ENCODE assay signal across 16 cellular contexts in genomic region chr2:215409331-215410127, GRCh38. TPM values are rescaled to one million over a fixed set of nuclear protein-coding genes. Genes with fewer than 3 reads are reported as not detected.
DNase-seq lines count a peak whose midpoint lies in the region; ATAC-seq and TF ChIP-seq lines count a peak whose summit lies in the region.
"Had no signal": no experiment of that assay in that cellular context is flagged by ENCODE, and none has a peak within 500 bp of the region (broad histone marks: within the 10 kb centered on the region; RNA-seq: fewer than 3 reads in every experiment).

No MANE protein-coding gene starts in this region.

- H3K27me3 ChIP-seq in DND-41 (ENCODE audit: insufficient read depth, low read length, poor library complexity) (no peaks in the 10 kb centered on the region), OCI-LY3 (ENCODE audit: low read depth, low read length) (no peaks in the 10 kb centered on the region), rectal smooth muscle tissue (ENCODE audit: control insufficient read depth, insufficient read depth, low read length) (no peaks in the 10 kb centered on the region), adrenal gland (no peaks in the 10 kb centered on the region)
- H3K27me3 ChIP-seq: hepatocyte had no signal

- H3K4me3 ChIP-seq in DND-41 (ENCODE audit: low read depth in 1 of 2, low read length in 2 of 2) (no peak overlapping the region), OCI-LY3 (ENCODE audit: low read length) (peak overlapping the region; percentile 24; the same call in 1 of the 2 replicates), choroid plexus epithelial cell (ENCODE audit: low read depth, low read length) (no peak overlapping the region), rectal smooth muscle tissue (ENCODE audit: low read length) (no peak overlapping the region), adrenal gland (no peak overlapping the region)
- H3K4me3 ChIP-seq: hepatocyte had no signal

- intact Hi-C loops in adrenal gland (cut with DNase I) = no loop called here

- H3K9me3 ChIP-seq in DND-41 (ENCODE audit: insufficient read depth, low read length, severe bottlenecking) (no peaks in the 10 kb centered on the region), OCI-LY3 (ENCODE audit: insufficient read depth, low read length) (no peaks in the 10 kb centered on the region), adrenal gland (replicated peaks in 1 of 3) (no peaks in the 10 kb centered on the region)
- H3K9me3 ChIP-seq: Caco-2 had no signal

- peak; percentile 64 for DNase-seq in DND-41
- peak; percentile 69 for DNase-seq in choroid plexus epithelial cell (ENCODE audit: low read depth)
- DNase-seq in adrenal gland = no peak
- no peak for DNase-seq in COR-L47 (lab: John Stamatoyannopoulos, UW)
- DNase-seq: Caco-2; effector CD8-positive, alpha-beta T cell; KG1; midbrain; NCI-H2171 treated with DMSO at 0.1 percent for 48 hours; right cardiac atrium; WERI-Rb-1 had no signal

- 88 to 92% (median 91%) methylated on average over 17 to 18 of the region's 18 CpGs for WGBS in adrenal gland, 4 donors

- ATAC-seq in DND-41 (ENCODE audit: insufficient read depth, low read depth) (peak; percentile 83), HG02852 (IDR thresholded peaks at IDR 0.05; ENCODE audit: unreplicated experiment) (no peak), HG03571 (IDR thresholded peaks at IDR 0.05; ENCODE audit: unreplicated experiment) (no peak)

- H4K20me1 ChIP-seq in DND-41 (ENCODE audit: insufficient read depth, low read length) (no peaks in the 10 kb centered on the region), OCI-LY3 (ENCODE audit: insufficient read depth, low read length) (no peaks in the 10 kb centered on the region)

- TF ChIP-seq CTCF in DND-41 (IDR thresholded peaks at IDR 0.05; ENCODE audit: borderline replicate concordance, extremely low read depth, low read length, poor library complexity, severe bottlenecking) = no peak
- TF ChIP-seq CTCF in OCI-LY3 (IDR thresholded peaks at IDR 0.05; ENCODE audit: low read depth, low read length) = no peak
- TF ChIP-seq CTCF in choroid plexus epithelial cell (conservative IDR thresholded peaks at IDR 0.05; ENCODE audit: low read depth, low read length) = no peak
- no peak for TF ChIP-seq CTCF in adrenal gland (IDR thresholded peaks at IDR 0.05)

- H3K9ac ChIP-seq in DND-41 (ENCODE audit: low read depth, low read length) (no peak overlapping the region), OCI-LY3 (ENCODE audit: low read length) (no peak overlapping the region), rectal smooth muscle tissue (ENCODE audit: low read length) (no peak overlapping the region)

- H3K27ac ChIP-seq in DND-41 (ENCODE audit: low read length) = no peak overlapping the region
- H3K27ac ChIP-seq in OCI-LY3 (ENCODE audit: low read length) = no peak overlapping the region
- H3K27ac ChIP-seq in rectal smooth muscle tissue (ENCODE audit: low read depth, low read length) = peak overlapping the region; percentile 16
- no peak overlapping the region for H3K27ac ChIP-seq in adrenal gland
- H3K27ac ChIP-seq: hepatocyte, WERI-Rb-1 had no signal

- H3K79me2 ChIP-seq in DND-41 (ENCODE audit: insufficient read depth, low read length) = no peaks in the 10 kb centered on the region
- H3K79me2 ChIP-seq in OCI-LY3 (ENCODE audit: low read length) = no peaks in the 10 kb centered on the region

- H3K4me2 ChIP-seq in DND-41 (ENCODE audit: insufficient read depth, low read length) (no peak overlapping the region), OCI-LY3 (ENCODE audit: low read length) (peak overlapping the region; percentile 55)
- H3K4me2 ChIP-seq: hepatocyte had no signal

- TF ChIP-seq POLR2A in adrenal gland (IDR thresholded peaks at IDR 0.05) = no peak

- H3K4me1 ChIP-seq in DND-41 (ENCODE audit: insufficient read depth, low read length) (peaks cover 19% of the 10 kb centered on the region), OCI-LY3 (ENCODE audit: low read length) (peaks cover 25% of the 10 kb centered on the region), rectal smooth muscle tissue (ENCODE audit: control insufficient read depth, insufficient read depth, low read length) (peaks cover 4% of the 10 kb centered on the region), adrenal gland (replicated peaks in 1 of 2) (no peaks in the 10 kb centered on the region)

- H2AFZ ChIP-seq in DND-41 (ENCODE audit: low read depth, low read length) (no peak overlapping the region), OCI-LY3 (ENCODE audit: low read depth, low read length) (no peak overlapping the region)
- H2AFZ ChIP-seq: hepatocyte had no signal

- no peaks in the 10 kb centered on the region for H3K36me3 ChIP-seq in DND-41 (ENCODE audit: insufficient read depth, low read length)
- no peaks in the 10 kb centered on the region for H3K36me3 ChIP-seq in OCI-LY3 (replicated peaks; ENCODE audit: low read depth, low read length)
- peaks cover 23% of the 10 kb centered on the region for H3K36me3 ChIP-seq in rectal smooth muscle tissue (ENCODE audit: control insufficient read depth, insufficient read depth, low read length)
- H3K36me3 ChIP-seq in adrenal gland (replicated peaks in 1 of 2) = peaks cover 0 to 6% of the 10 kb centered on the region in 2 donors
- H3K36me3 ChIP-seq: WERI-Rb-1 had no signal

RNA-seq across cellular contexts. Expression of gene FN1, which starts 26.3 kb away (rescaled TPM):
- 100 to 1,000 TPM in 5 of 8 donors, 10 to 100 TPM in 3; 44.6 to 322 (median 154) TPM for total RNA-seq in adrenal gland
- polyA plus RNA-seq in adrenal gland = 100 to 1,000 TPM in 1 of 3 donors, 10 to 100 TPM in 2; 68.1 to 133 (median 69.9) TPM

Comparison
In these comparisons a context has a peak if more than half of its experiments do, and no peak if none do; other contexts are left out.
1. DNase-seq: peak in DND-41 (single experiment) and choroid plexus epithelial cell (single experiment); none in adrenal gland (0 of 7) and COR-L47 (single experiment).